20 cellular contexts compared by ENCODE assay signal in the genomic region with DNA sequence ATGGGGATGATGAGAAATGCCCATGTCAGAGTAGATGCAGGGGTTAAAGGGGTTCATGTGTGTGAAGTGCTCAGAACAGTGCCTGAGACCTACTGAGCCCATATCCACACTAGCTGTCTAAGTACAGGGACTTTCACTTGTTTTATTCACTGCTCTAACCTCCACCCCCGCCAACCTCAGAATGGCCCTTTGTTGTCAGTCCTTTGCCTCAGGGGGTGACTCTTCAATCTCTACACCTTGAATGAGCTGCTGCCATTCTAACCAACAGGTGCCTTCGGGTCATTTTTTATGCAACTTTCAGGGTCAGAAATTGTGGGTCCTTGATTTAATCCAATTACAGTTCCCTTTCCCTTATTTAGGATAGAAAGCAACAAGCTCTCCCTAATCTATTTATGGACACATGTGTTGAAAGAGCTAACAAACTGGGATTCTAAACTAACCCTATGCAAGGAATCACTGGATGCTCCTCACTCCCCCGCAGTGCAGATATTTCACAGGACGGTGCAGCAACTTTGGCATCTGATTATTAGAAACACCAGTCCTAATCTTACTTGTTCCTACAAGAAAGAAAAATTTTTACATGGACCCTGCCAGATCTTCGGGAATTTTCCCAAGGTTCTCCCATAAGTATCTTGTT. TPM values are rescaled to one million over a fixed set of nuclear protein-coding genes. Genes with fewer than 3 reads are reported as not detected.
DNase-seq lines count a peak whose midpoint lies in the region; ATAC-seq lines count a peak whose summit lies in the region.
"Had no signal": no experiment of that assay in that cellular context is flagged by ENCODE, and none has a peak within 500 bp of the region (broad histone marks: within the 10 kb centered on the region; RNA-seq: fewer than 3 reads in every experiment).

No MANE protein-coding gene starts in this region.

- H3K36me3 ChIP-seq in aorta (ENCODE audit: control insufficient read depth in 1 of 2, insufficient read depth in 2 of 2, low read length in 1 of 2) = no peaks in the 10 kb centered on the region
- H3K36me3 ChIP-seq: BLaER1, HAP-1, SJCRH30 had no signal

- peak; percentile 31 for DNase-seq in NCI-H146 (lab: John Stamatoyannopoulos, UW)
- no peak for DNase-seq in NCI-H146 treated with DMSO at 0.1 percent for 48 hours (lab: John Stamatoyannopoulos, UW; ENCODE audit: unreplicated experiment)
- no peak for DNase-seq in left cardiac atrium
- DNase-seq in myocyte (ENCODE audit: low read depth) = peak; percentile 28
- DNase-seq in aorta = no peak
- no peak for DNase-seq in NAMALWA (ENCODE audit: low spot score)
- DNase-seq in activated gamma-delta T cell (lab: John Stamatoyannopoulos, UW) = no peak
- DNase-seq in stimulated activated CD4-positive, alpha-beta T cell treated with anti-CD3 and anti-CD28 coated beads, Interleukin-12 subunit alpha, Interleukin-12 subunit beta, amount 100 ng/mL, for 4 hours = no peak
- DNase-seq: DMS 273 treated with DMSO at 0.1 percent for 48 hours, Kasumi-1, NCI-H1417 treated with DMSO at 0.1 percent for 48 hours, NCI-H2227 treated with DMSO at 0.1 percent for 48 hours, NCI-H524 treated with DMSO at 0.1 percent for 48 hours, SJCRH30 had no signal

- WGBS in aorta, 2 donors = 43 to 44% methylated on average over 5 of the region's 5 CpGs

- H3K4me1 ChIP-seq in aorta (ENCODE audit: control insufficient read depth in 1 of 2, insufficient read depth in 2 of 2, low read length in 2 of 2) = peaks cover 0 to 4% of the 10 kb centered on the region in 2 donors
- H3K4me1 ChIP-seq: BLaER1, HAP-1, SJCRH30 had no signal

- intact Hi-C loops in left cardiac atrium (cut with DNase I) = no loop called here
- intact Hi-C loops in aorta (cut with DNase I) = no loop called here

- H3K4me3 ChIP-seq in aorta (ENCODE audit: low read length in 2 of 2) = no peak overlapping the region
- H3K4me3 ChIP-seq: BLaER1, HAP-1, SJCRH30 had no signal

- peak; percentile 26 to 32 for ATAC-seq in left cardiac atrium
- peak; percentile 10 for ATAC-seq in aorta (ENCODE audit: low FRiP score)

- no peaks in the 10 kb centered on the region for H3K9me3 ChIP-seq in aorta (ENCODE audit: control insufficient read depth, low read length)
- H3K9me3 ChIP-seq: HAP-1 had no signal

- no peaks in the 10 kb centered on the region for H3K27me3 ChIP-seq in aorta (ENCODE audit: control insufficient read depth in 1 of 2, insufficient read depth in 2 of 2, low read length in 1 of 2)
- H3K27me3 ChIP-seq: BLaER1, SJCRH30 had no signal

- H3K27ac ChIP-seq in aorta (ENCODE audit: low read depth in 1 of 2, low read length in 2 of 2) = no peak overlapping the region
- H3K27ac ChIP-seq: 22Rv1, BLaER1, SJCRH30 had no signal

RNA-seq across cellular contexts. Expression of gene VSTM4, which starts 26.1 kb away (rescaled TPM):
- total RNA-seq in left cardiac atrium (10 to 100 TPM; 17.2 to 21.0 TPM), myocyte (21.5 and 25.2 TPM in 2 replicates), aorta (10 to 100 TPM; 24.6 to 34.2 TPM)
- polyA plus RNA-seq in myocyte (2012) = 13.8 TPM
- 10 to 100 TPM in 1 of 2 donors, 1 to 10 TPM in 1; 8.0 to 11.4 TPM for polyA plus RNA-seq in aorta
- total RNA-seq: OCI-LY7 had no signal

RNA-seq across cellular contexts. Expression of gene FAM170B, which starts 44.6 kb away (rescaled TPM):
- not detected for total RNA-seq in left cardiac atrium
- total RNA-seq in myocyte = not detected in 2 replicates
- not detected for polyA plus RNA-seq in myocyte (2012)
- not detected for total RNA-seq in aorta
- polyA plus RNA-seq in aorta = not detected
- total RNA-seq: Daoy, RPMI7951, SJCRH30 had no signal

Comparison
In these comparisons a context has a peak if more than half of its experiments do, and no peak if none do; other contexts are left out.
1. DNase-seq: peak in NCI-H146 (single experiment) and myocyte (single experiment); none in NCI-H146 treated with DMSO at 0.1 percent for 48 hours (single experiment), left cardiac atrium (single experiment), aorta (0 of 2), NAMALWA (single experiment), activated gamma-delta T cell (single experiment) and stimulated activated CD4-positive, alpha-beta T cell treated with anti-CD3 and anti-CD28 coated beads, Interleukin-12 subunit alpha, Interleukin-12 subunit beta, amount 100 ng/mL, for 4 hours (single experiment).